Comparison of ENCODE assay signal across 9 cellular contexts in genomic region chr15:64507293-64507802, GRCh38. TPM values are rescaled to one million over a fixed set of nuclear protein-coding genes. Genes with fewer than 3 reads are reported as not detected.
DNase-seq lines count a peak whose midpoint lies in the region; ATAC-seq, FAIRE-seq and TF ChIP-seq lines count a peak whose summit lies in the region.
"Had no signal": no experiment of that assay in that cellular context is flagged by ENCODE, and none has a peak within 500 bp of the region (broad histone marks: within the 10 kb centered on the region; RNA-seq: fewer than 3 reads in every experiment).

No MANE protein-coding gene starts in this region.

- peak; percentile 59 to 78; a peak in 5 of 6 replicates for ATAC-seq in A549
- peak; percentile 53 for ATAC-seq in HG03159 (IDR thresholded peaks at IDR 0.05; ENCODE audit: unreplicated experiment)
- ATAC-seq in central memory CD8-positive, alpha-beta T cell (replicated peaks; ENCODE audit: extremely low read depth, poor library complexity, severe bottlenecking), result peak; percentile 66
- ATAC-seq in lower lobe of right lung, result peak; percentile 93 to 96

- no peaks in the 10 kb centered on the region for H3K27me3 Mint-ChIP-seq in T-helper 2 cell treated with Interferon-gamma antibody and Interleukin-4, amounts not matched to agents 5 μg/mL and 100 μg/mL, for 36 hours (ENCODE audit: low read depth)
- H3K27me3 Mint-ChIP-seq in central memory CD8-positive, alpha-beta T cell, result no peaks in the 10 kb centered on the region

- H3K27ac Mint-ChIP-seq in T-helper 2 cell treated with Interferon-gamma antibody and Interleukin-4, amounts not matched to agents 5 μg/mL and 100 μg/mL, for 36 hours, result peak overlapping the region; percentile 17
- peak overlapping the region; percentile 3 for H3K27ac Mint-ChIP-seq in central memory CD8-positive, alpha-beta T cell (ENCODE audit: low read depth)

- TF ChIP-seq EP300 in A549 (IDR thresholded peaks at IDR 0.05), result no peak

- TF ChIP-seq POLR2A in A549 (IDR thresholded peaks at IDR 0.05; ENCODE audit: low read length), result no peak

- POLR2A ChIA-PET in A549 (lab: Yijun Ruan, JAX), result no interaction called here

- no peak for FAIRE-seq in A549 (lab: Jason Lieb, UNC)

- peaks cover 38% of the 10 kb centered on the region for H3K36me3 Mint-ChIP-seq in T-helper 2 cell treated with Interferon-gamma antibody and Interleukin-4, amounts not matched to agents 5 μg/mL and 100 μg/mL, for 36 hours (ENCODE audit: low read depth)
- peaks cover 10% of the 10 kb centered on the region for H3K36me3 Mint-ChIP-seq in central memory CD8-positive, alpha-beta T cell (ENCODE audit: insufficient read depth)

- TF ChIP-seq CTCF in A549 (IDR thresholded peaks at IDR 0.05) (no peak), GM13977 (IDR thresholded peaks at IDR 0.05; ENCODE audit: extremely low read depth, insufficient read depth, missing control alignments) (no peak), lower lobe of right lung (IDR thresholded peaks at IDR 0.05) (no peak)

- H3K4me3 Mint-ChIP-seq in T-helper 2 cell treated with Interferon-gamma antibody and Interleukin-4, amounts not matched to agents 5 μg/mL and 100 μg/mL, for 36 hours, result peak overlapping the region; percentile 0
- no peak overlapping the region for H3K4me3 Mint-ChIP-seq in central memory CD8-positive, alpha-beta T cell

- H3K9me3 ChIP-seq in A549, result no peaks in the 10 kb centered on the region
- no peaks in the 10 kb centered on the region for H3K9me3 ChIP-seq in lower lobe of right lung

- WGBS in A549 (ENCODE audit: missing lambda C conversion rate), result 82% methylated on average over 3 of the region's 3 CpGs

- no peak for TF ChIP-seq RAD21 in A549 (conservative IDR thresholded peaks at IDR 0.05 in 1 of 2, IDR thresholded peaks at IDR 0.05 in 1 of 2)

- H3K4me1 ChIP-seq in A549 (peaks cover 17% of the 10 kb centered on the region), lower lobe of right lung (peaks cover 44% of the 10 kb centered on the region)

- H3K27me3 ChIP-seq in lower lobe of right lung (ENCODE audit: low read depth), result no peaks in the 10 kb centered on the region

- peaks cover 10% of the 10 kb centered on the region for H3K36me3 ChIP-seq in lower lobe of right lung

- peaks cover 52% of the 10 kb centered on the region for H3K4me1 Mint-ChIP-seq in T-helper 2 cell treated with Interferon-gamma antibody and Interleukin-4, amounts not matched to agents 5 μg/mL and 100 μg/mL, for 36 hours (ENCODE audit: low read depth)
- H3K4me1 Mint-ChIP-seq in central memory CD8-positive, alpha-beta T cell, result peaks cover 49% of the 10 kb centered on the region

- H3K4me2 ChIP-seq in A549, result no peak overlapping the region

- DNase-seq in A549 (ENCODE audit: low read depth in 1 of 2, low spot score in 1 of 2) (peak in 1 of 2 experiments; percentile 42), GM13977 (ENCODE audit: low spot score) (peak; percentile 54), lower lobe of right lung (peak; percentile 80), ecto neural progenitor cell (ENCODE audit: low spot score) (no peak)
- peak; percentile 50 for DNase-seq in T-helper 2 cell treated with Interferon-gamma antibody and Interleukin-4, amounts not matched to agents 5 μg/mL and 100 μg/mL, for 36 hours (ENCODE audit: low spot score)
- no peak for DNase-seq in central memory CD8-positive, alpha-beta T cell (ENCODE audit: low spot score in 2 of 2)
- peak in 2 of 3 experiments; percentile 8 to 17 for DNase-seq in stimulated activated CD4-positive, alpha-beta T cell treated with anti-CD3 and anti-CD28 coated beads, TNF-alpha, amount 100 ng/mL, for 4 hours (ENCODE audit: low read depth in 3 of 3)

- in situ Hi-C loops in GM13977 (cut with MboI; ENCODE audit: low pct_unique_long_range_greater_than_20kb, low sequenced_read_pairs, unreplicated experiment), result no loop called here

- intact Hi-C loops in lower lobe of right lung (cut with DNase I), result no loop called here

- CTCF ChIA-PET in A549 (lab: Yijun Ruan, JAX), result interaction anchor here (0.9 to 2.4 kb wide), 5 partner anchors 9 to 174 kb away, joined by 3 to 8 read pairs (median 3); no protein-coding TSS in a partner anchor

- no peak overlapping the region for H3K4me3 ChIP-seq in A549
- no peak overlapping the region for H3K4me3 ChIP-seq in lower lobe of right lung

- H3K27ac ChIP-seq in A549 (0 out of 6 replicates have a peak overlapping the region, but pooled peaks of 1 of the 2 experiments have one; percentile 1), lower lobe of right lung (peak overlapping the region; percentile 15)
- H3K27ac ChIP-seq: epithelial cell of prostate had no signal

- H3K9me3 Mint-ChIP-seq in T-helper 2 cell treated with Interferon-gamma antibody and Interleukin-4, amounts not matched to agents 5 μg/mL and 100 μg/mL, for 36 hours, result no peaks in the 10 kb centered on the region
- no peaks in the 10 kb centered on the region for H3K9me3 Mint-ChIP-seq in central memory CD8-positive, alpha-beta T cell

TF ChIP-seq in A549, 52 proteins besides CTCF, POLR2A, EP300 and RAD21:
- TF ChIP-seq PBX3 (IDR thresholded peaks at IDR 0.05) (no peak), USF2 (IDR thresholded peaks at IDR 0.05) (no peak), CHD4 (IDR thresholded peaks at IDR 0.05; ENCODE audit: borderline replicate concordance) (no peak), NR3C1 (IDR thresholded peaks at IDR 0.05) (no peak), PHF8 (IDR thresholded peaks at IDR 0.05; ENCODE audit: borderline replicate concordance, low read depth) (no peak), ELK1 (IDR thresholded peaks at IDR 0.05; ENCODE audit: low read depth, low read length) (no peak), CHD2 (IDR thresholded peaks at IDR 0.05; ENCODE audit: low read length, partially characterized antibody) (no peak), FOSL2 (IDR thresholded peaks at IDR 0.05) (no peak), FOSL2 (CRISPR knock-in tag; IDR thresholded peaks at IDR 0.05) (no peak), HOXB13 (CRISPR knock-in tag; IDR thresholded peaks at IDR 0.05; ENCODE audit: low read depth) (no peak)
TF ChIP-seq in A549: peak in this region for 0.

RNA-seq across cellular contexts. Expression of gene ZNF609, which starts 47.0 kb away (rescaled TPM):
- polyA plus RNA-seq in A549 (2011; rRNA removed) (39.9 and 54.4 TPM in 2 replicates), A549 (2017; fragmentation: RNase III; extraction: RNeasy Plus Mini Kit Qiagen cat#74134 plus additional on column Dnase treatment) (18.3 to 19.6 TPM (median 18.5 TPM) in 3 replicates)
- 11.5 and 15.0 TPM in 2 replicates for polyA plus RNA-seq in A549 (2012; cell fraction: cytosol; rRNA removed)
- polyA plus RNA-seq in A549 (2012; cell fraction: nucleus; rRNA removed), result 12.3 and 16.6 TPM in 2 replicates
- polyA minus RNA-seq in A549 (2011; rRNA and poly(A)+ RNA removed), result 74.8 and 82.2 TPM in 2 replicates
- 45.3 TPM for total RNA-seq in lower lobe of right lung

Comparison
In these comparisons a context has a peak if more than half of its experiments do, and no peak if none do; other contexts are left out.
1. DNase-seq: peak in GM13977 (single experiment), T-helper 2 cell treated with Interferon-gamma antibody and Interleukin-4, amounts not matched to agents 5 μg/mL and 100 μg/mL, for 36 hours (single experiment), lower lobe of right lung (single experiment) and stimulated activated CD4-positive, alpha-beta T cell treated with anti-CD3 and anti-CD28 coated beads, TNF-alpha, amount 100 ng/mL, for 4 hours (2 of 3); none in central memory CD8-positive, alpha-beta T cell (0 of 2) and ecto neural progenitor cell (single experiment).
2. Peak in every context shown above with its lines, with median percentiles within 50 percentile points of each other: ATAC-seq.